Comparison of ENCODE assay signal across 9 cellular contexts in the genomic region with DNA sequence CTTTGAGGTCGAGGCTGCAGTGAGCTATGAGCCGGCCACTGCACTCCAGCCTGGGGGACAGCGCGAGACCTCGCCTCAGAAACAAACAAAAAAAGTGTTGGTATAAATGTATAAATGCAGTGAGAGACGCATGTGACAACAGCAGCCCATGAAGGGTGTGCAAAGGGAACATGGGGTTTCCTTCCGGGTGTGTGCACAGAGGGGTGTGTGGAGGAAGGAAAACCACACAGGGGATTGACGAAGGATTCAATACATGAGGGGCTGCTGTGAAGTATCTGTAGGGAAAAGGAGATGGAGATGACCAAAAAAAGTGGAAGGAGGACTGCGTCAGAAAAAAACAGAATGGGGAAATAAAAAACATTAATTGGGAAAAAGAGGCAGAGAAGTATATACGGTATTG. TPM values are rescaled to one million over a fixed set of nuclear protein-coding genes. Genes with fewer than 3 reads are reported as not detected.
A peak's percentile ranks its signal among the peaks of the same experiment; 100 is the strongest.
DNase-seq lines count a peak whose midpoint lies in the region; ATAC-seq and TF ChIP-seq lines count a peak whose summit lies in the region.
"Had no signal": no experiment of that assay in that cellular context is flagged by ENCODE, and none has a peak within 500 bp of the region (broad histone marks: within the 10 kb centered on the region; RNA-seq: fewer than 3 reads in every experiment).

No MANE protein-coding gene starts in this region.

- POLR2A ChIA-PET in naive thymus-derived CD8-positive, alpha-beta T cell (lab: Charles Lee), result interaction anchor here (0.6 to 1.4 kb wide), 2 partner anchors 10 to 1321 kb away, joined by 3 to 5 read pairs; no protein-coding TSS in a partner anchor

- H3K4me3 ChIP-seq in BLaER1, result peak overlapping the region; percentile 86
- peak overlapping the region; percentile 96 for H3K4me3 ChIP-seq in colonic mucosa

- DNase-seq in colonic mucosa (peak; percentile 57), NCI-H69 (lab: John Stamatoyannopoulos, UW) (no peak), NCI-H187 (lab: John Stamatoyannopoulos, UW) (no peak)
- DNase-seq in naive thymus-derived CD8-positive, alpha-beta T cell, result peak in 3 of 10 donors; percentile 9 to 24 (median 15)
- DNase-seq in activated CD4-positive, CD25-positive, alpha-beta regulatory T cell (lab: John Stamatoyannopoulos, UW), result no peak
- DNase-seq: NCI-H748 treated with DMSO at 0.1 percent for 48 hours had no signal

- no peak overlapping the region for H3K27ac ChIP-seq in BLaER1
- peak overlapping the region; percentile 59 for H3K27ac ChIP-seq in KOPT-K1 (ENCODE audit: low read depth, low read length, poor library complexity, severe bottlenecking)
- H3K27ac ChIP-seq in colonic mucosa, result peak overlapping the region; percentile 66

- intact Hi-C loops in colonic mucosa (cut with DNase I), result no loop called here

- ATAC-seq in naive thymus-derived CD8-positive, alpha-beta T cell, result no peak
- ATAC-seq in esophagus mucosa, result no peak

- H3K27ac Mint-ChIP-seq in naive thymus-derived CD8-positive, alpha-beta T cell, result peak overlapping the region; percentile 58 to 88 (median 81)

- TF ChIP-seq CTCF in colonic mucosa (IDR thresholded peaks at IDR 0.05), result no peak

- peaks cover 12 to 30% (median 26%) of the 10 kb centered on the region in 4 donors for H3K4me1 Mint-ChIP-seq in naive thymus-derived CD8-positive, alpha-beta T cell

- H3K27me3 ChIP-seq in BLaER1 (no peaks in the 10 kb centered on the region), colonic mucosa (no peaks in the 10 kb centered on the region)

- H3K36me3 ChIP-seq in BLaER1 (peaks cover 34% of the 10 kb centered on the region), KOPT-K1 (ENCODE audit: insufficient read depth, low read length) (peaks cover 30% of the 10 kb centered on the region), colonic mucosa (no peaks in the 10 kb centered on the region)

- H4K20me1 ChIP-seq in BLaER1, result peaks cover 8% of the 10 kb centered on the region; the same call in 1 of the 2 replicates

- peaks cover 30% of the 10 kb centered on the region for H3K4me1 ChIP-seq in BLaER1
- H3K4me1 ChIP-seq in colonic mucosa, result no peaks in the 10 kb centered on the region

- peaks cover 6 to 29% (median 16%) of the 10 kb centered on the region in 3 donors for H3K36me3 Mint-ChIP-seq in naive thymus-derived CD8-positive, alpha-beta T cell

- peak overlapping the region; percentile 91 for H3K4me2 ChIP-seq in BLaER1

- H3K9me3 ChIP-seq in BLaER1, result no peaks in the 10 kb centered on the region
- no peaks in the 10 kb centered on the region for H3K9me3 ChIP-seq in KOPT-K1 (ENCODE audit: insufficient read depth, low read length, poor library complexity, severe bottlenecking)
- H3K9me3 ChIP-seq in colonic mucosa, result no peaks in the 10 kb centered on the region

- peak overlapping the region; percentile 84 to 99 (median 93) for H3K4me3 Mint-ChIP-seq in naive thymus-derived CD8-positive, alpha-beta T cell

- H3K9me3 Mint-ChIP-seq in naive thymus-derived CD8-positive, alpha-beta T cell, result no peaks in the 10 kb centered on the region

- peak overlapping the region; percentile 88 for H3K9ac ChIP-seq in BLaER1
- peak overlapping the region in 1 of 2 donors; percentile 91 for H3K9ac ChIP-seq in colonic mucosa (ENCODE audit: low read depth in 2 of 2, low read length in 2 of 2)

- peaks cover 0 to 4% (median 2%) of the 10 kb centered on the region in 5 donors for H3K27me3 Mint-ChIP-seq in naive thymus-derived CD8-positive, alpha-beta T cell

RNA-seq across cellular contexts. Expression of a gene that starts 1.1 kb away (rescaled TPM):
- total RNA-seq in colonic mucosa (10 to 100 TPM; 22.1 to 25.9 TPM), esophagus mucosa (9.8 TPM)
- 10 to 100 TPM; 19.4 to 21.2 TPM for total RNA-seq in naive thymus-derived CD8-positive, alpha-beta T cell
- polyA plus RNA-seq in naive thymus-derived CD8-positive, alpha-beta T cell, result 10 to 100 TPM; 19.6 to 30.2 (median 23.0) TPM

RNA-seq across cellular contexts. Expression of a gene that starts 16.8 kb away (rescaled TPM):
- 100 to 1,000 TPM in 1 of 2 donors, 10 to 100 TPM in 1; 73.1 to 102 TPM for total RNA-seq in colonic mucosa
- not detected for total RNA-seq in naive thymus-derived CD8-positive, alpha-beta T cell
- not detected for polyA plus RNA-seq in naive thymus-derived CD8-positive, alpha-beta T cell
- total RNA-seq in esophagus mucosa, result not detected

RNA-seq across cellular contexts. Expression of a gene that starts 38.6 kb away (rescaled TPM):
- total RNA-seq in colonic mucosa, result 10 to 100 TPM; 76.3 to 85.8 TPM
- 10 to 100 TPM; 55.2 to 58.2 TPM for total RNA-seq in naive thymus-derived CD8-positive, alpha-beta T cell
- polyA plus RNA-seq in naive thymus-derived CD8-positive, alpha-beta T cell, result 100 to 1,000 TPM; 117 to 129 (median 124) TPM
- 48.7 TPM for total RNA-seq in esophagus mucosa

RNA-seq across cellular contexts. Expression of a gene that starts 39.5 kb away (rescaled TPM):
- total RNA-seq in colonic mucosa, result 1 to 10 TPM; 3.1 to 6.7 TPM
- not detected for total RNA-seq in naive thymus-derived CD8-positive, alpha-beta T cell
- not detected for polyA plus RNA-seq in naive thymus-derived CD8-positive, alpha-beta T cell
- total RNA-seq in esophagus mucosa, result 1.5 TPM

RNA-seq across cellular contexts. Expression of a gene that starts 48.2 kb away (rescaled TPM):
- total RNA-seq in colonic mucosa (not detected), esophagus mucosa (not detected)
- total RNA-seq in naive thymus-derived CD8-positive, alpha-beta T cell, result not detected
- not detected for polyA plus RNA-seq in naive thymus-derived CD8-positive, alpha-beta T cell

Comparison
In these comparisons a context has a peak if more than half of its experiments do, and no peak if none do; other contexts are left out.
1. RNA of a gene that starts 16.8 kb away (total RNA-seq): 73.1 to 102 TPM in colonic mucosa; not detected in naive thymus-derived CD8-positive, alpha-beta T cell and not detected in esophagus mucosa (single experiment); every median in the first group is over 10 times any median in the second.